8 cellular contexts compared by ENCODE assay signal in genomic region chr1:39798859-39799769, GRCh38. TPM values are rescaled to one million over a fixed set of nuclear protein-coding genes. Genes with fewer than 3 reads are reported as not detected.
DNase-seq lines count a peak whose midpoint lies in the region; ATAC-seq and TF ChIP-seq lines count a peak whose summit lies in the region.
"Not testable (repeated sequence)": the region's sequence is repeated elsewhere in the genome, so short reads cannot be mapped to it uniquely, and the experiment has no call there.

No MANE protein-coding gene starts in this region.

- intact Hi-C loops in stomach (cut with DNase I; ENCODE audit: low total_unique reads): not testable (repeated sequence)

- not testable (repeated sequence) for TF ChIP-seq POLR2A in stomach (IDR thresholded peaks at IDR 0.05)

- not testable (repeated sequence) for H3K36me3 ChIP-seq in stomach

- not testable (repeated sequence) for H3K9me3 ChIP-seq in stomach

- POLR2A ChIA-PET in RWPE1 (lab: Yijun Ruan, JAX; ENCODE audit: low non-redundant PET): interaction anchor here (0.6 kb wide), 1 partner anchor 10 kb away, joined by 4 read pairs; no protein-coding TSS in a partner anchor

- peak overlapping the region; percentile 45 for H3K4me3 ChIP-seq in Jurkat, Clone E6-1 (ENCODE audit: low read length)
- peak overlapping the region in 2 of 4 donors; percentile 8 to 12 for H3K4me3 ChIP-seq in stomach

- CTCF ChIA-PET in RWPE1 (lab: Yijun Ruan, JAX): interaction anchor here (0.6 to 1.1 kb wide), 4 partner anchors 10 to 169 kb away, joined by 3 to 4 read pairs (median 4); partner anchors contain the start of gene BMP8B

- WGBS in stomach, 5 donors: 43 to 55% (median 44%) methylated on average over 13 to 22 of the region's 26 CpGs

- TF ChIP-seq CTCF in GM10266 (IDR thresholded peaks at IDR 0.05; ENCODE audit: control insufficient read depth, insufficient read depth, low read depth, missing control alignments): peak; percentile 65
- TF ChIP-seq CTCF in RWPE1 (conservative IDR thresholded peaks at IDR 0.05; ENCODE audit: low read depth); omental fat pad (IDR thresholded peaks at IDR 0.05): not testable (repeated sequence)
- TF ChIP-seq CTCF in foreskin keratinocyte (conservative IDR thresholded peaks at IDR 0.05): peak; percentile 35
- TF ChIP-seq CTCF in stomach (IDR thresholded peaks at IDR 0.05): peak in 1 of 7 experiments; percentile 3

- not testable (repeated sequence) for TF ChIP-seq EP300 in stomach (IDR thresholded peaks at IDR 0.05)

- not testable (repeated sequence) for H3K4me1 ChIP-seq in foreskin keratinocyte, stomach

- DNase-seq in GM10266 (ENCODE audit: extremely low spot score) (peak; percentile 92), RWPE1 (ENCODE audit: low spot score) (peak; percentile 50), activated T-helper 1 cell treated with Interleukin-2 at 50 U/mL for 16 hours (ENCODE audit: low read depth) (peak; percentile 81), foreskin keratinocyte (peak; percentile 60 to 74), omental fat pad (ENCODE audit: low spot score) (peak; percentile 30), stomach (peak; percentile 68)
- DNase-seq in Jurkat, Clone E6-1 (ENCODE audit: low read depth, low spot score): peak; percentile 91

- not testable (repeated sequence) for H3K27me3 ChIP-seq in foreskin keratinocyte, stomach

- H3K27ac ChIP-seq in RWPE1: peak overlapping the region; percentile 66
- not testable (repeated sequence) for H3K27ac ChIP-seq in foreskin keratinocyte
- H3K27ac ChIP-seq in stomach: peak overlapping the region in 3 of 5 donors; percentile 13 to 74 (median 46)

- ATAC-seq in GM21825 (IDR thresholded peaks at IDR 0.05; ENCODE audit: unreplicated experiment) (peak; percentile 88), foreskin keratinocyte (peak; percentile 85), omental fat pad (ENCODE audit: low FRiP score) (peak; percentile 64)

RNA-seq across cellular contexts. Expression of gene BMP8B, which starts 10.4 kb away (rescaled TPM):
- polyA plus RNA-seq in Jurkat, Clone E6-1 (2012; ENCODE audit: insufficient read depth, insufficient read length): 0.31 TPM
- 0.04 and 0.10 TPM in 2 replicates for total RNA-seq in foreskin keratinocyte
- polyA plus RNA-seq in foreskin keratinocyte: 0.01 and 0.02 TPM in 2 replicates
- total RNA-seq in omental fat pad: 1 to 10 TPM in 1 of 4 donors, under 1 TPM in 3; 0.24 to 2.0 (median 0.33) TPM
- total RNA-seq in stomach: 1 to 10 TPM in 3 of 5 donors, under 1 TPM in 1, not detected in 1; 0.14 to 5.2 (median 1.6) TPM
- polyA plus RNA-seq in stomach: under 1 TPM; 0.31 to 0.68 (median 0.37) TPM

RNA-seq across cellular contexts. Expression of gene OXCT2, which starts 28.0 kb away (rescaled TPM):
- 1.1 TPM for polyA plus RNA-seq in Jurkat, Clone E6-1 (2012; ENCODE audit: insufficient read depth, insufficient read length)
- total RNA-seq in foreskin keratinocyte (0.20 and 0.32 TPM in 2 replicates), omental fat pad (1 to 10 TPM in 1 of 4 donors, under 1 TPM in 3; 0.24 to 1.4 (median 0.31) TPM), stomach (1 to 10 TPM in 2 of 5 donors, not detected in 3; 3.1 to 4.8 TPM)
- polyA plus RNA-seq in foreskin keratinocyte (0.26 and 0.44 TPM in 2 replicates), stomach (1 to 10 TPM in 2 of 3 donors, under 1 TPM in 1; 0.53 to 1.5 (median 1.5) TPM)

Comparison
In these comparisons a context has a peak if more than half of its experiments do, and no peak if none do; other contexts are left out.
1. DNase-seq: peak in every context shown above with its lines; median percentile 92 in GM10266; 91 in Jurkat, Clone E6-1; 81 in activated T-helper 1 cell treated with Interleukin-2 at 50 U/mL for 16 hours; 68 in stomach; 67 in foreskin keratinocyte; 50 in RWPE1; 30 in omental fat pad.